Comparison of ENCODE assay signal across 8 cellular contexts in genomic region chr1:180230791-180231505, GRCh38. TPM values are rescaled to one million over a fixed set of nuclear protein-coding genes. Genes with fewer than 3 reads are reported as not detected.
DNase-seq lines count a peak whose midpoint lies in the region; ATAC-seq and TF ChIP-seq lines count a peak whose summit lies in the region.

No MANE protein-coding gene starts in this region.

- no peaks in the 10 kb centered on the region for H3K9me3 ChIP-seq in thyroid gland

- no peak for ATAC-seq in stimulated activated naive CD8-positive, alpha-beta T cell treated with anti-CD3 and anti-CD28 coated beads, Interleukin-15, Interleukin-2, amounts not matched to agents 100 U/mL and 50 U/mL, for 24 hours
- no peak for ATAC-seq in HG03280 (IDR thresholded peaks at IDR 0.05; ENCODE audit: unreplicated experiment)

- peak overlapping the region in 1 of 3 donors; percentile 45 for H3K4me3 ChIP-seq in thyroid gland (replicated peaks in 1 of 3)

- no peak overlapping the region for H3K27ac ChIP-seq in thyroid gland

- no peaks in the 10 kb centered on the region for H3K36me3 ChIP-seq in thyroid gland

- no peak for TF ChIP-seq CTCF in thyroid gland (IDR thresholded peaks at IDR 0.05)

- intact Hi-C loops in thyroid gland (cut with DNase I) = no loop called here

- peak; percentile 79 for DNase-seq in EL
- peak; percentile 31 for DNase-seq in LHCN-M2 (ENCODE audit: low read depth)
- peak; percentile 84 for DNase-seq in astrocyte of the hippocampus (ENCODE audit: low read depth, low spot score)
- peak; percentile 53 for DNase-seq in iPS-NIHi7 (ENCODE audit: extremely low spot score)
- DNase-seq in stimulated activated naive CD8-positive, alpha-beta T cell treated with anti-CD3 and anti-CD28 coated beads, Interleukin-15, Interleukin-2, amounts not matched to agents 100 U/mL and 50 U/mL, for 24 hours = peak; percentile 23
- DNase-seq in thyroid gland = no peak
- no peak for DNase-seq in OCI-M2 (lab: John Stamatoyannopoulos, UW; ENCODE audit: unreplicated experiment)

- TF ChIP-seq POLR2A in thyroid gland (IDR thresholded peaks at IDR 0.05) = no peak

- peaks cover 60% of the 10 kb centered on the region for H3K27me3 ChIP-seq in thyroid gland

- 1 to 2% methylated on average over 24 to 32 of the region's 65 CpGs for WGBS in thyroid gland, 2 donors

- peaks cover 37 to 55% of the 10 kb centered on the region in 2 donors for H3K4me1 ChIP-seq in thyroid gland

RNA-seq across cellular contexts. Expression of gene LHX4, which starts 0.9 kb away (rescaled TPM):
- total RNA-seq in LHCN-M2 (2014; rRNA removed) = 0.11 and 0.13 TPM in 2 replicates
- 0.19 TPM for polyA plus RNA-seq in LHCN-M2 (2012)
- not detected for total RNA-seq in thyroid gland

Comparison
In these comparisons a context has a peak if more than half of its experiments do, and no peak if none do; other contexts are left out.
1. DNase-seq: peak in EL (single experiment), LHCN-M2 (single experiment), astrocyte of the hippocampus (single experiment), iPS-NIHi7 (single experiment) and stimulated activated naive CD8-positive, alpha-beta T cell treated with anti-CD3 and anti-CD28 coated beads, Interleukin-15, Interleukin-2, amounts not matched to agents 100 U/mL and 50 U/mL, for 24 hours (single experiment); none in thyroid gland (0 of 2) and OCI-M2 (single experiment).